ENCODE assay signal across 25 cellular contexts in genomic region chr22:43477966-43478365, GRCh38.
DNase-seq lines count a peak whose midpoint lies in the region; ATAC-seq, FAIRE-seq and TF ChIP-seq lines count a peak whose summit lies in the region.
"Had no signal": no experiment of that assay in that cellular context is flagged by ENCODE, and none has a peak within 500 bp of the region (broad histone marks: within the 10 kb centered on the region; RNA-seq: fewer than 3 reads in every experiment).

No MANE protein-coding gene starts in this region.

- no peak overlapping the region for H3K27ac ChIP-seq in kidney (ENCODE audit: low read depth in 2 of 2, low read length in 2 of 2)
- H3K27ac ChIP-seq: GM23248, SJCRH30 had no signal

- H3K4me3 ChIP-seq in kidney (ENCODE audit: low read length in 2 of 2), result no peak overlapping the region
- H3K4me3 ChIP-seq: GM23248, HAP-1, K562, MG63, SJCRH30 had no signal

- FAIRE-seq in kidney (lab: Jason Lieb, UNC), result no peak
- FAIRE-seq: A204.1, GM12891, HepG2, K562, RCC 7860 had no signal

- H3K9ac ChIP-seq in kidney (ENCODE audit: low read length in 2 of 2), result no peak overlapping the region
- H3K9ac ChIP-seq: GM23248 had no signal

- TF ChIP-seq CTCF in kidney (IDR thresholded peaks at IDR 0.05; ENCODE audit: borderline replicate concordance, extremely low read depth, insufficient read depth), result no peak

- no peaks in the 10 kb centered on the region for H3K4me1 ChIP-seq in kidney (ENCODE audit: control insufficient read depth in 1 of 2, insufficient read depth in 1 of 2, low read depth in 1 of 2, low read length in 2 of 2)
- H3K4me1 ChIP-seq: BE2C, HAP-1, SJCRH30 had no signal

- DNase-seq in NCI-H1694 treated with DMSO at 0.1 percent for 48 hours (lab: John Stamatoyannopoulos, UW), result peak; percentile 94
- DNase-seq in NCI-H1694 (lab: John Stamatoyannopoulos, UW), result no peak
- peak; percentile 32 for DNase-seq in NOMO-1 treated with DMSO at 0.1 percent for 48 hours (lab: John Stamatoyannopoulos, UW; ENCODE audit: unreplicated experiment)
- DNase-seq in NOMO-1 (lab: John Stamatoyannopoulos, UW; ENCODE audit: unreplicated experiment in 2 of 2), result no peak
- DNase-seq in DMS114 treated with DMSO at 0.1 percent for 48 hours (lab: John Stamatoyannopoulos, UW; ENCODE audit: unreplicated experiment), result peak; percentile 4
- DNase-seq in kidney, result peak; percentile 41
- DNase-seq in HPDE6-E6E7 (ENCODE audit: extremely low spot score), result no peak
- DNase-seq: BE2C; CD4-positive, CD25-positive, alpha-beta regulatory T cell; COR-L47; DMS153; GM23248; MG63; NCI-H1092 treated with DMSO at 0.1 percent for 48 hours; NCI-H2081 treated with DMSO at 0.1 percent for 48 hours; NCI-H748 treated with DMSO at 0.1 percent for 48 hours; OCI-M1; SJCRH30 had no signal

- no peaks in the 10 kb centered on the region for H3K36me3 ChIP-seq in kidney (ENCODE audit: control insufficient read depth in 1 of 2, insufficient read depth in 2 of 2, low read length in 2 of 2)
- H3K36me3 ChIP-seq: BE2C, HAP-1, MG63, SJCRH30 had no signal

- ATAC-seq in GM21526 (IDR thresholded peaks at IDR 0.05; ENCODE audit: low FRiP score, unreplicated experiment), result no peak
- ATAC-seq: K562 had no signal

- no peaks in the 10 kb centered on the region for H3K9me3 ChIP-seq in kidney (ENCODE audit: control insufficient read depth in 1 of 2, low read length in 2 of 2)
- H3K9me3 ChIP-seq: BE2C, HAP-1, MG63, SJCRH30 had no signal

- intact Hi-C loops in kidney (cut with DNase I), result no loop called here

Comparison
In these comparisons a context has a peak if more than half of its experiments do, and no peak if none do; other contexts are left out.
1. DNase-seq: peak in NCI-H1694 treated with DMSO at 0.1 percent for 48 hours (single experiment), NOMO-1 treated with DMSO at 0.1 percent for 48 hours (single experiment), DMS114 treated with DMSO at 0.1 percent for 48 hours (single experiment) and kidney (single experiment); none in NCI-H1694 (single experiment), NOMO-1 (0 of 2) and HPDE6-E6E7 (single experiment).